23 cellular contexts compared by ENCODE assay signal in genomic region chr3:175041369-175041768, GRCh38.
DNase-seq lines count a peak whose midpoint lies in the region; ATAC-seq and TF ChIP-seq lines count a peak whose summit lies in the region.
"Had no signal": no experiment of that assay in that cellular context is flagged by ENCODE, and none has a peak within 500 bp of the region (broad histone marks: within the 10 kb centered on the region; RNA-seq: fewer than 3 reads in every experiment).

No MANE protein-coding gene starts in this region.

- H3K9ac ChIP-seq in GM23248 (no peak overlapping the region), adipocyte (ENCODE audit: low read length) (no peak overlapping the region)

- 51 to 64% methylated on average over 2 of the region's 2 CpGs for WGBS in GM23248 (ENCODE audit: low coverage in 1 of 2, low lambda C conversion rate in 2 of 2, missing lambda C conversion rate in 2 of 2), 2 experiments

- DNase-seq in GM23248: peak; percentile 15
- peak; percentile 7 for DNase-seq in adipocyte (ENCODE audit: low read depth)
- peak; percentile 6 to 33 for DNase-seq in foreskin fibroblast
- DNase-seq in hippocampal formation (lab: John Stamatoyannopoulos, UW): no peak
- no peak for DNase-seq in AG20443 (ENCODE audit: low spot score)
- no peak for DNase-seq in posterior vena cava (ENCODE audit: low spot score)
- DNase-seq: C1 segment of cervical spinal cord; Caco-2; CD8-positive, alpha-beta T cell; GOT3; KBM-7; MV-4-11; NCI-H1105 treated with DMSO at 0.1 percent for 48 hours; NCI-H146; NCI-H1930; NCI-H2107; NCI-H446 treated with DMSO at 0.1 percent for 48 hours; NCI-H526; Right ventricle myocardium superior; RPMI8226 had no signal

- no peaks in the 10 kb centered on the region for H3K79me2 ChIP-seq in GM23248 (ENCODE audit: insufficient read depth)

- no peaks in the 10 kb centered on the region for H3K36me3 ChIP-seq in GM23248 (ENCODE audit: low read depth)
- H3K36me3 ChIP-seq in adipocyte (ENCODE audit: control insufficient read depth, insufficient read depth, low read length, severe bottlenecking): no peaks in the 10 kb centered on the region
- H3K36me3 ChIP-seq: SJSA1 had no signal

- no peaks in the 10 kb centered on the region for H4K20me1 ChIP-seq in GM23248 (ENCODE audit: insufficient read depth)

- no peak overlapping the region for H3K4me2 ChIP-seq in GM23248 (ENCODE audit: unreplicated experiment)
- H3K4me2 ChIP-seq: A549 had no signal

- H3F3A ChIP-seq in GM23248 (ENCODE audit: insufficient read depth): no peaks in the 10 kb centered on the region

- ATAC-seq in GM21528 (IDR thresholded peaks at IDR 0.05; ENCODE audit: low FRiP score, unreplicated experiment): no peak
- ATAC-seq: A549; CD8-positive, alpha-beta T cell had no signal

- no peaks in the 10 kb centered on the region for H3K9me3 ChIP-seq in GM23248 (ENCODE audit: low read depth)
- no peaks in the 10 kb centered on the region for H3K9me3 ChIP-seq in adipocyte (ENCODE audit: control insufficient read depth, low read length)
- H3K9me3 ChIP-seq: A549, Caco-2, SJSA1 had no signal

- no peak overlapping the region for H3K27ac ChIP-seq in GM23248
- H3K27ac ChIP-seq: A549, SJSA1 had no signal

- in situ Hi-C loops in GM23248 (cut with MboI): no loop called here

- no peak for TF ChIP-seq CTCF in foreskin fibroblast (IDR thresholded peaks at IDR 0.05; ENCODE audit: low read depth, low read length)

- H2AFZ ChIP-seq in GM23248: no peak overlapping the region

- no peaks in the 10 kb centered on the region for H3K9me2 ChIP-seq in GM23248 (ENCODE audit: insufficient read depth)

- H3K27me3 ChIP-seq in GM23248 (replicated peaks; ENCODE audit: insufficient read depth): no peaks in the 10 kb centered on the region
- no peaks in the 10 kb centered on the region for H3K27me3 ChIP-seq in adipocyte (replicated peaks; ENCODE audit: control insufficient read depth, insufficient read depth, low read length)
- H3K27me3 ChIP-seq: SJSA1 had no signal

- intact Hi-C loops in posterior vena cava (cut with DNase I): no loop called here

- 0 out of 2 replicates have a peak, but pooled peaks cover 3% of the 10 kb centered on the region for H3K4me1 ChIP-seq in GM23248 (ENCODE audit: insufficient read depth)
- no peaks in the 10 kb centered on the region for H3K4me1 ChIP-seq in adipocyte (ENCODE audit: control insufficient read depth, insufficient read depth, low read length)
- H3K4me1 ChIP-seq: A549, Caco-2, SJSA1 had no signal

- H3K4me3 ChIP-seq in GM23248 (no peak overlapping the region), adipocyte (ENCODE audit: low read length) (no peak overlapping the region), foreskin fibroblast (ENCODE audit: low read depth in 1 of 2, low read length in 2 of 2) (no peak overlapping the region)
- H3K4me3 ChIP-seq: A549, SJSA1 had no signal

Comparison
In these comparisons a context has a peak if more than half of its experiments do, and no peak if none do; other contexts are left out.
1. DNase-seq: peak in GM23248 (single experiment), adipocyte (single experiment) and foreskin fibroblast (2 of 2); none in hippocampal formation (0 of 2), AG20443 (single experiment) and posterior vena cava (single experiment).